Comparison of ENCODE assay signal across 13 cellular contexts in the genomic region with DNA sequence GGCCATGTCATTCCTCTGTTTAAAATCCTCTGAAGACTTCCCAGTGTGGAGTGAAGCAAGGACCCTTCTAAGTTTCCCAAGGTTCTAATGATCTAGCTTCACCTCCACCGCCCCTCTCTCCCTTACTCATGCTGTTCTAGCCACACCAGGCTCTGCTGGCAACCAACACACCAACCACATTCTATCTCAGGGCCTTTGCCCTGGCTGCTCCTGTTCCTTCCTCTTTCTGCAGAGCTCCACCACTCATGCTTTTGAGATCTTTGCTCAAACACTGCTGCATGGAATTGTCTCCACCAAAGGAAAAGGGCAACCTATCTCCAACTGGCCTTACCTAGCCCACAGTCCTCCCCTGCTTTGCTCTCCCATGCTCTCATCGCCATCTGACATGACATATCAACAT.
DNase-seq lines count a peak whose midpoint lies in the region; TF ChIP-seq lines count a peak whose summit lies in the region.
"Had no signal": no experiment of that assay in that cellular context is flagged by ENCODE, and none has a peak within 500 bp of the region (broad histone marks: within the 10 kb centered on the region; RNA-seq: fewer than 3 reads in every experiment).

No MANE protein-coding gene starts in this region.

- no peaks in the 10 kb centered on the region for H4K20me1 ChIP-seq in PC-9 (ENCODE audit: insufficient read depth)

- H3K4me1 ChIP-seq in rectal smooth muscle tissue (ENCODE audit: control insufficient read depth, insufficient read depth, low read length) (peaks cover 19% of the 10 kb centered on the region), PC-9 (replicated peaks; ENCODE audit: insufficient read depth) (no peaks in the 10 kb centered on the region)

- no peak overlapping the region for H3K9ac ChIP-seq in rectal smooth muscle tissue (ENCODE audit: low read length)

- H3K79me2 ChIP-seq in PC-9 (ENCODE audit: low read depth) = no peaks in the 10 kb centered on the region

- no peaks in the 10 kb centered on the region for H3K9me3 Mint-ChIP-seq in activated T-helper 1 cell treated with anti-CD3 and anti-CD28 coated beads, Interleukin-12 subunit alpha, Interleukin-12 subunit beta, Interleukin-2, Interleukin-4 antibody, amounts not matched to agents 30 ng/mL and 10 ng/mL and 1 ng/mL, durations not matched to agents 14 hours and 24 hours and 36 hours

- CTCF ChIA-PET in PC-9 (lab: Charles Lee) = no interaction called here

- POLR2A ChIA-PET in PC-9 (lab: Charles Lee; ENCODE audit: unreplicated experiment) = no interaction called here

- H3K27me3 ChIP-seq in HL-60 (ENCODE audit: insufficient read depth, poor library complexity, severe bottlenecking) (no peaks in the 10 kb centered on the region), rectal smooth muscle tissue (ENCODE audit: control insufficient read depth, insufficient read depth, low read length) (no peaks in the 10 kb centered on the region), PC-9 (ENCODE audit: insufficient read depth, low read depth) (peaks cover 41% of the 10 kb centered on the region; the same call in 1 of the 2 replicates)
- H3K27me3 ChIP-seq: foreskin keratinocyte had no signal

- peak; percentile 86 to 92 for DNase-seq in HL-60 (ENCODE audit: low read depth in 1 of 2, low spot score in 1 of 2)
- DNase-seq in NOMO-1 treated with dmso at 0.1 percent for 144 hours (lab: John Stamatoyannopoulos, UW; ENCODE audit: unreplicated experiment) = peak; percentile 70
- no peak for DNase-seq in activated T-helper 1 cell treated with anti-CD3 and anti-CD28 coated beads, Interleukin-12 subunit alpha, Interleukin-12 subunit beta, Interleukin-2, Interleukin-4 antibody, amounts not matched to agents 30 ng/mL and 10 ng/mL and 1 ng/mL, durations not matched to agents 14 hours and 24 hours and 36 hours (ENCODE audit: low spot score)
- DNase-seq in SHP77 (lab: John Stamatoyannopoulos, UW) = no peak
- DNase-seq in PC-9 = no peak
- no peak for DNase-seq in NCI-H1048 (lab: John Stamatoyannopoulos, UW)
- DNase-seq: DMS53, foreskin keratinocyte, NCI-H1417, NCI-H82, T1000 had no signal

- H3K4me2 ChIP-seq in PC-9 = no peak overlapping the region

- no peaks in the 10 kb centered on the region for H3K9me3 ChIP-seq in PC-9 (ENCODE audit: insufficient read depth, low read depth)

- H3K27ac ChIP-seq in HL-60 (replicated peaks) = peak overlapping the region; percentile 87
- peak overlapping the region; percentile 52 for H3K27ac ChIP-seq in rectal smooth muscle tissue (ENCODE audit: low read depth, low read length)
- no peak overlapping the region for H3K27ac ChIP-seq in PC-9
- H3K27ac ChIP-seq: coronary artery, foreskin keratinocyte had no signal

- H3K36me3 ChIP-seq in rectal smooth muscle tissue (ENCODE audit: control insufficient read depth, insufficient read depth, low read length) (no peaks in the 10 kb centered on the region), PC-9 (ENCODE audit: low read depth) (no peaks in the 10 kb centered on the region)

- H3K27ac Mint-ChIP-seq in activated T-helper 1 cell treated with anti-CD3 and anti-CD28 coated beads, Interleukin-12 subunit alpha, Interleukin-12 subunit beta, Interleukin-2, Interleukin-4 antibody, amounts not matched to agents 30 ng/mL and 10 ng/mL and 1 ng/mL, durations not matched to agents 14 hours and 24 hours and 36 hours = peak overlapping the region; percentile 58

- no peak overlapping the region for H3K4me3 ChIP-seq in HL-60 (replicated peaks; ENCODE audit: insufficient read depth, low read length)
- no peak overlapping the region for H3K4me3 ChIP-seq in rectal smooth muscle tissue (ENCODE audit: low read length)
- no peak overlapping the region for H3K4me3 ChIP-seq in PC-9
- H3K4me3 ChIP-seq: coronary artery had no signal

- no TSS peak for BruUV-seq in PC-9 (replicated peaks; lab: Mats Ljungman, UMichigan)

- H3K36me3 Mint-ChIP-seq in activated T-helper 1 cell treated with anti-CD3 and anti-CD28 coated beads, Interleukin-12 subunit alpha, Interleukin-12 subunit beta, Interleukin-2, Interleukin-4 antibody, amounts not matched to agents 30 ng/mL and 10 ng/mL and 1 ng/mL, durations not matched to agents 14 hours and 24 hours and 36 hours (ENCODE audit: low read depth) = peaks cover 7% of the 10 kb centered on the region

- H2AFZ ChIP-seq in PC-9 = no peak overlapping the region

- H3K9me2 ChIP-seq in PC-9 (ENCODE audit: insufficient read depth) = no peaks in the 10 kb centered on the region

- intact Hi-C loops in activated T-helper 1 cell treated with anti-CD3 and anti-CD28 coated beads, Interleukin-12 subunit alpha, Interleukin-12 subunit beta, Interleukin-2, Interleukin-4 antibody, amounts not matched to agents 30 ng/mL and 10 ng/mL and 1 ng/mL, durations not matched to agents 14 hours and 24 hours and 36 hours (cut with micrococcal nuclease) = no loop called here
- intact Hi-C loops in PC-9 (cut with micrococcal nuclease; ENCODE audit: unreplicated experiment) = no loop called here

- no peaks in the 10 kb centered on the region for H3F3A ChIP-seq in PC-9 (ENCODE audit: insufficient read depth, low read depth)

- peaks cover 69% of the 10 kb centered on the region for H3K4me1 Mint-ChIP-seq in activated T-helper 1 cell treated with anti-CD3 and anti-CD28 coated beads, Interleukin-12 subunit alpha, Interleukin-12 subunit beta, Interleukin-2, Interleukin-4 antibody, amounts not matched to agents 30 ng/mL and 10 ng/mL and 1 ng/mL, durations not matched to agents 14 hours and 24 hours and 36 hours (ENCODE audit: low read depth)

- no peaks in the 10 kb centered on the region for H3K27me3 Mint-ChIP-seq in activated T-helper 1 cell treated with anti-CD3 and anti-CD28 coated beads, Interleukin-12 subunit alpha, Interleukin-12 subunit beta, Interleukin-2, Interleukin-4 antibody, amounts not matched to agents 30 ng/mL and 10 ng/mL and 1 ng/mL, durations not matched to agents 14 hours and 24 hours and 36 hours (ENCODE audit: insufficient read depth)

- TF ChIP-seq CTCF in HL-60 (IDR thresholded peaks at IDR 0.05; ENCODE audit: insufficient read depth, low read length) (no peak), PC-9 (conservative IDR thresholded peaks at IDR 0.05) (no peak)

- peak overlapping the region; percentile 58 for H3K4me3 Mint-ChIP-seq in activated T-helper 1 cell treated with anti-CD3 and anti-CD28 coated beads, Interleukin-12 subunit alpha, Interleukin-12 subunit beta, Interleukin-2, Interleukin-4 antibody, amounts not matched to agents 30 ng/mL and 10 ng/mL and 1 ng/mL, durations not matched to agents 14 hours and 24 hours and 36 hours

Comparison
In these comparisons a context has a peak if more than half of its experiments do, and no peak if none do; other contexts are left out.
1. DNase-seq: peak in HL-60 (2 of 2) and NOMO-1 treated with dmso at 0.1 percent for 144 hours (single experiment); none in activated T-helper 1 cell treated with anti-CD3 and anti-CD28 coated beads, Interleukin-12 subunit alpha, Interleukin-12 subunit beta, Interleukin-2, Interleukin-4 antibody, amounts not matched to agents 30 ng/mL and 10 ng/mL and 1 ng/mL, durations not matched to agents 14 hours and 24 hours and 36 hours (single experiment), SHP77 (0 of 2), PC-9 (0 of 2) and NCI-H1048 (single experiment).